ENCODE assay signal across 7 cellular contexts in genomic region chr22:26658671-26659478, GRCh38. TPM values are rescaled to one million over a fixed set of nuclear protein-coding genes. Genes with fewer than 3 reads are reported as not detected.
DNase-seq lines count a peak whose midpoint lies in the region; ATAC-seq, FAIRE-seq and TF ChIP-seq lines count a peak whose summit lies in the region.

No MANE protein-coding gene starts in this region.

- peaks cover 8% of the 10 kb centered on the region for H3K36me3 Mint-ChIP-seq in activated CD8-positive, alpha-beta memory T cell treated with anti-CD3 and anti-CD28 coated beads, Interleukin-2, amount 10 ng/mL, durations not matched to agents 7 days and 5 days
- H3K36me3 Mint-ChIP-seq in natural killer cell treated with Interleukin-12 subunit alpha and Interleukin-12 subunit beta and Interleukin-15 and Interleukin-18, amount 100 ng/mL, for 72 hours: no peaks in the 10 kb centered on the region

- peak; percentile 70 for ATAC-seq in GM18517 (IDR thresholded peaks at IDR 0.05; ENCODE audit: unreplicated experiment)
- ATAC-seq in activated CD8-positive, alpha-beta memory T cell treated with anti-CD3 and anti-CD28 coated beads, Interleukin-2, amount 10 ng/mL, durations not matched to agents 7 days and 5 days: peak; percentile 82
- ATAC-seq in natural killer cell treated with Interleukin-12 subunit alpha and Interleukin-12 subunit beta and Interleukin-15 and Interleukin-18, amount 100 ng/mL, for 72 hours: peak; percentile 89

- no peak overlapping the region for H3K27ac ChIP-seq in HL-60 (replicated peaks)
- no peak overlapping the region for H3K27ac ChIP-seq in endothelial cell of umbilical vein (ENCODE audit: insufficient read depth, low read depth, low read length)

- H2AFZ ChIP-seq in endothelial cell of umbilical vein (ENCODE audit: low read depth, low read length): peak overlapping the region; percentile 65

- peak overlapping the region; percentile 86 for H3K4me3 Mint-ChIP-seq in activated CD8-positive, alpha-beta memory T cell treated with anti-CD3 and anti-CD28 coated beads, Interleukin-2, amount 10 ng/mL, durations not matched to agents 7 days and 5 days
- peak overlapping the region; percentile 89 for H3K4me3 Mint-ChIP-seq in natural killer cell treated with Interleukin-12 subunit alpha and Interleukin-12 subunit beta and Interleukin-15 and Interleukin-18, amount 100 ng/mL, for 72 hours

- POLR2A ChIA-PET in endothelial cell of umbilical vein (lab: Charles Lee): no interaction called here

- no peaks in the 10 kb centered on the region for H3K9me3 Mint-ChIP-seq in activated CD8-positive, alpha-beta memory T cell treated with anti-CD3 and anti-CD28 coated beads, Interleukin-2, amount 10 ng/mL, durations not matched to agents 7 days and 5 days (ENCODE audit: low read depth)
- H3K9me3 Mint-ChIP-seq in natural killer cell treated with Interleukin-12 subunit alpha and Interleukin-12 subunit beta and Interleukin-15 and Interleukin-18, amount 100 ng/mL, for 72 hours: no peaks in the 10 kb centered on the region

- DNase-seq in HL-60 (ENCODE audit: low read depth in 1 of 2, low spot score in 1 of 2) (peak; percentile 76 to 83), NOMO-1 treated with DMSO at 0.1 percent for 48 hours (lab: John Stamatoyannopoulos, UW; ENCODE audit: unreplicated experiment) (peak; percentile 60), endothelial cell of umbilical vein (ENCODE audit: low read depth, low spot score) (peak; percentile 52)
- DNase-seq in activated CD8-positive, alpha-beta memory T cell treated with anti-CD3 and anti-CD28 coated beads, Interleukin-2, amount 10 ng/mL, durations not matched to agents 7 days and 5 days: peak; percentile 94
- peak; percentile 85 for DNase-seq in natural killer cell treated with Interleukin-12 subunit alpha and Interleukin-12 subunit beta and Interleukin-15 and Interleukin-18, amount 100 ng/mL, for 72 hours (ENCODE audit: low spot score)
- peak; percentile 80 for DNase-seq in stimulated activated naive CD4-positive, alpha-beta T cell treated with Interleukin-2 at 50 U/mL for 16 hours (lab: John Stamatoyannopoulos, UW)

- TF ChIP-seq CTCF in HL-60 (IDR thresholded peaks at IDR 0.05; ENCODE audit: insufficient read depth, low read length): no peak
- TF ChIP-seq CTCF in endothelial cell of umbilical vein (IDR thresholded peaks at IDR 0.05; ENCODE audit: extremely low read depth in 1 of 2, insufficient read depth in 1 of 2, low read depth in 1 of 2, low read length in 2 of 2): no peak

- H4K20me1 ChIP-seq in endothelial cell of umbilical vein (replicated peaks; ENCODE audit: control insufficient read depth, extremely low read depth, insufficient read depth, low read length): no peaks in the 10 kb centered on the region

- H3K27me3 ChIP-seq in HL-60 (ENCODE audit: insufficient read depth, poor library complexity, severe bottlenecking) (peaks cover 13% of the 10 kb centered on the region), endothelial cell of umbilical vein (ENCODE audit: control insufficient read depth in 2 of 2, insufficient read depth in 2 of 2, low read length in 2 of 2) (peaks cover 22 to 48% of the 10 kb centered on the region in 2 experiments)

- peaks cover 45% of the 10 kb centered on the region for H3K4me1 Mint-ChIP-seq in activated CD8-positive, alpha-beta memory T cell treated with anti-CD3 and anti-CD28 coated beads, Interleukin-2, amount 10 ng/mL, durations not matched to agents 7 days and 5 days
- H3K4me1 Mint-ChIP-seq in natural killer cell treated with Interleukin-12 subunit alpha and Interleukin-12 subunit beta and Interleukin-15 and Interleukin-18, amount 100 ng/mL, for 72 hours (ENCODE audit: low read depth in 2 of 2): peaks cover 25 to 26% of the 10 kb centered on the region in 2 donors

- H3K4me3 ChIP-seq in HL-60 (replicated peaks; ENCODE audit: insufficient read depth, low read length): peak overlapping the region; percentile 35
- peak overlapping the region; percentile 7 to 15 (median 10) for H3K4me3 ChIP-seq in endothelial cell of umbilical vein (replicated peaks in 1 of 3; ENCODE audit: insufficient read depth in 1 of 3, low read depth in 1 of 3, low read length in 3 of 3)

- peak overlapping the region; percentile 90 for H3K27ac Mint-ChIP-seq in activated CD8-positive, alpha-beta memory T cell treated with anti-CD3 and anti-CD28 coated beads, Interleukin-2, amount 10 ng/mL, durations not matched to agents 7 days and 5 days
- H3K27ac Mint-ChIP-seq in natural killer cell treated with Interleukin-12 subunit alpha and Interleukin-12 subunit beta and Interleukin-15 and Interleukin-18, amount 100 ng/mL, for 72 hours: peak overlapping the region; percentile 40 to 54

- TF ChIP-seq POLR2A in endothelial cell of umbilical vein (IDR thresholded peaks at IDR 0.05; ENCODE audit: low read depth, low read length): no peak

- peaks cover 13% of the 10 kb centered on the region for H3K4me1 ChIP-seq in endothelial cell of umbilical vein (ENCODE audit: control insufficient read depth, extremely low read depth, insufficient read depth, low read length)

- H3K9me3 ChIP-seq in endothelial cell of umbilical vein (replicated peaks; ENCODE audit: control insufficient read depth, insufficient read depth, low read length): no peaks in the 10 kb centered on the region

- no peaks in the 10 kb centered on the region for H3K79me2 ChIP-seq in endothelial cell of umbilical vein (ENCODE audit: control insufficient read depth, insufficient read depth, low read length)

- CTCF ChIA-PET in activated CD8-positive, alpha-beta memory T cell treated with anti-CD3 and anti-CD28 coated beads, Interleukin-2, amount 10 ng/mL, durations not matched to agents 7 days and 5 days (lab: Charles Lee): interaction anchor here (0.9 to 1.9 kb wide), 4 partner anchors 10 to 156 kb away, joined by 3 to 4 read pairs (median 4); no protein-coding TSS in a partner anchor
- CTCF ChIA-PET in endothelial cell of umbilical vein (lab: Charles Lee): no interaction called here

- peaks cover 4% of the 10 kb centered on the region for H3K27me3 Mint-ChIP-seq in activated CD8-positive, alpha-beta memory T cell treated with anti-CD3 and anti-CD28 coated beads, Interleukin-2, amount 10 ng/mL, durations not matched to agents 7 days and 5 days
- no peaks in the 10 kb centered on the region for H3K27me3 Mint-ChIP-seq in natural killer cell treated with Interleukin-12 subunit alpha and Interleukin-12 subunit beta and Interleukin-15 and Interleukin-18, amount 100 ng/mL, for 72 hours

- peak overlapping the region; percentile 87 for H3K4me2 ChIP-seq in endothelial cell of umbilical vein (ENCODE audit: insufficient read depth, low read length)

- H3K36me3 ChIP-seq in endothelial cell of umbilical vein (ENCODE audit: control insufficient read depth in 2 of 2, extremely low read depth in 1 of 2, insufficient read depth in 2 of 2, low read length in 2 of 2): no peaks in the 10 kb centered on the region

- dilution Hi-C loops in endothelial cell of umbilical vein (cut with MboI; ENCODE audit: extremely low pct_ligation_motif_present, low sequenced_read_pairs): no loop called here

- peak; percentile 75 for FAIRE-seq in endothelial cell of umbilical vein (lab: Jason Lieb, UNC)

- intact Hi-C loops in endothelial cell of umbilical vein (cut with micrococcal nuclease): no loop called here

- H3K9ac ChIP-seq in endothelial cell of umbilical vein (replicated peaks; ENCODE audit: extremely low read depth, insufficient read depth, low read length): no peak overlapping the region

- no TSS peak for BruUV-seq in endothelial cell of umbilical vein (replicated peaks; lab: Mats Ljungman, UMichigan)

- no peaks in the 10 kb centered on the region for H3K9me1 ChIP-seq in endothelial cell of umbilical vein (replicated peaks; ENCODE audit: control insufficient read depth, extremely low read depth, insufficient read depth, low read length)

RNA-seq across cellular contexts. Expression of gene MIAT, which starts 1.5 kb away (rescaled TPM):
- total RNA-seq in activated CD8-positive, alpha-beta memory T cell treated with anti-CD3 and anti-CD28 coated beads, Interleukin-2, amount 10 ng/mL, durations not matched to agents 7 days and 5 days: 100 to 1,000 TPM in 1 of 2 experiments, 10 to 100 TPM in 1; 66.5 to 125 TPM
- total RNA-seq in endothelial cell of umbilical vein: 0.53 and 0.80 TPM in 2 replicates
- 0.03 and 0.05 TPM in 2 replicates for polyA plus RNA-seq in endothelial cell of umbilical vein
- 0.03 and 0.06 TPM in 2 replicates for polyA plus RNA-seq in endothelial cell of umbilical vein (2011; cell fraction: cytosol; rRNA removed)
- polyA plus RNA-seq in endothelial cell of umbilical vein (2011; cell fraction: nucleus; rRNA removed): 0.51 and 0.70 TPM in 2 replicates
- 0.04 and 0.07 TPM in 2 replicates for polyA plus RNA-seq in endothelial cell of umbilical vein (2012)
- 0.46 and 0.81 TPM in 2 replicates for polyA minus RNA-seq in endothelial cell of umbilical vein
- polyA minus RNA-seq in endothelial cell of umbilical vein (2011; cell fraction: cytosol; rRNA and poly(A)+ RNA removed): not detected
- 1.3 and 2.0 TPM in 2 replicates for polyA minus RNA-seq in endothelial cell of umbilical vein (2011; cell fraction: nucleus; rRNA and poly(A)+ RNA removed)
- 10 to 100 TPM in 1 of 2 donors, 1 to 10 TPM in 1; 6.0 to 12.6 TPM for total RNA-seq in natural killer cell treated with Interleukin-12 subunit alpha and Interleukin-12 subunit beta and Interleukin-15 and Interleukin-18, amount 100 ng/mL, for 72 hours

RNA-seq across cellular contexts. Expression of gene CRYBA4, which starts 37.1 kb away (rescaled TPM):
- total RNA-seq in activated CD8-positive, alpha-beta memory T cell treated with anti-CD3 and anti-CD28 coated beads, Interleukin-2, amount 10 ng/mL, durations not matched to agents 7 days and 5 days: under 1 TPM in 1 of 2 experiments, not detected in 1; 0.38 TPM
- not detected in 2 replicates for total RNA-seq in endothelial cell of umbilical vein
- not detected in 2 replicates for polyA plus RNA-seq in endothelial cell of umbilical vein
- not detected in 2 replicates for polyA plus RNA-seq in endothelial cell of umbilical vein (2011; cell fraction: cytosol; rRNA removed)
- polyA plus RNA-seq in endothelial cell of umbilical vein (2011; cell fraction: nucleus; rRNA removed): not detected in 2 replicates
- not detected in 2 replicates for polyA plus RNA-seq in endothelial cell of umbilical vein (2012)
- polyA minus RNA-seq in endothelial cell of umbilical vein: not detected in 2 replicates
- polyA minus RNA-seq in endothelial cell of umbilical vein (2011; cell fraction: cytosol; rRNA and poly(A)+ RNA removed): not detected
- polyA minus RNA-seq in endothelial cell of umbilical vein (2011; cell fraction: nucleus; rRNA and poly(A)+ RNA removed): not detected in 2 replicates
- not detected for total RNA-seq in natural killer cell treated with Interleukin-12 subunit alpha and Interleukin-12 subunit beta and Interleukin-15 and Interleukin-18, amount 100 ng/mL, for 72 hours

RNA-seq across cellular contexts. Expression of gene CRYBB1, which starts 41.0 kb away (rescaled TPM):
- total RNA-seq in activated CD8-positive, alpha-beta memory T cell treated with anti-CD3 and anti-CD28 coated beads, Interleukin-2, amount 10 ng/mL, durations not matched to agents 7 days and 5 days: under 1 TPM in 1 of 2 experiments, not detected in 1; 0.38 TPM
- not detected in 2 replicates for total RNA-seq in endothelial cell of umbilical vein
- not detected in 2 replicates for polyA plus RNA-seq in endothelial cell of umbilical vein
- polyA plus RNA-seq in endothelial cell of umbilical vein (2011; cell fraction: cytosol; rRNA removed): not detected in 2 replicates
- not detected in 2 replicates for polyA plus RNA-seq in endothelial cell of umbilical vein (2011; cell fraction: nucleus; rRNA removed)
- not detected in 2 replicates for polyA plus RNA-seq in endothelial cell of umbilical vein (2012)
- polyA minus RNA-seq in endothelial cell of umbilical vein: not detected in 2 replicates
- not detected for polyA minus RNA-seq in endothelial cell of umbilical vein (2011; cell fraction: cytosol; rRNA and poly(A)+ RNA removed)
- not detected in 2 replicates for polyA minus RNA-seq in endothelial cell of umbilical vein (2011; cell fraction: nucleus; rRNA and poly(A)+ RNA removed)
- total RNA-seq in natural killer cell treated with Interleukin-12 subunit alpha and Interleukin-12 subunit beta and Interleukin-15 and Interleukin-18, amount 100 ng/mL, for 72 hours: not detected

Comparison
In these comparisons a context has a peak if more than half of its experiments do, and no peak if none do; other contexts are left out.
1. RNA of gene MIAT, which starts 1.5 kb away (total RNA-seq): 66.5 to 125 TPM in activated CD8-positive, alpha-beta memory T cell treated with anti-CD3 and anti-CD28 coated beads, Interleukin-2, amount 10 ng/mL, durations not matched to agents 7 days and 5 days; 6.0 to 12.6 TPM in natural killer cell treated with Interleukin-12 subunit alpha and Interleukin-12 subunit beta and Interleukin-15 and Interleukin-18, amount 100 ng/mL, for 72 hours and 0.53 to 0.80 TPM in endothelial cell of umbilical vein; every median in the first group is over 4 times any median in the second.
2. Peak in every context shown above with its lines, with median percentiles within 50 percentile points of each other: ATAC-seq and DNase-seq.